Comparison of ENCODE assay signal across 8 cellular contexts in the genomic region with DNA sequence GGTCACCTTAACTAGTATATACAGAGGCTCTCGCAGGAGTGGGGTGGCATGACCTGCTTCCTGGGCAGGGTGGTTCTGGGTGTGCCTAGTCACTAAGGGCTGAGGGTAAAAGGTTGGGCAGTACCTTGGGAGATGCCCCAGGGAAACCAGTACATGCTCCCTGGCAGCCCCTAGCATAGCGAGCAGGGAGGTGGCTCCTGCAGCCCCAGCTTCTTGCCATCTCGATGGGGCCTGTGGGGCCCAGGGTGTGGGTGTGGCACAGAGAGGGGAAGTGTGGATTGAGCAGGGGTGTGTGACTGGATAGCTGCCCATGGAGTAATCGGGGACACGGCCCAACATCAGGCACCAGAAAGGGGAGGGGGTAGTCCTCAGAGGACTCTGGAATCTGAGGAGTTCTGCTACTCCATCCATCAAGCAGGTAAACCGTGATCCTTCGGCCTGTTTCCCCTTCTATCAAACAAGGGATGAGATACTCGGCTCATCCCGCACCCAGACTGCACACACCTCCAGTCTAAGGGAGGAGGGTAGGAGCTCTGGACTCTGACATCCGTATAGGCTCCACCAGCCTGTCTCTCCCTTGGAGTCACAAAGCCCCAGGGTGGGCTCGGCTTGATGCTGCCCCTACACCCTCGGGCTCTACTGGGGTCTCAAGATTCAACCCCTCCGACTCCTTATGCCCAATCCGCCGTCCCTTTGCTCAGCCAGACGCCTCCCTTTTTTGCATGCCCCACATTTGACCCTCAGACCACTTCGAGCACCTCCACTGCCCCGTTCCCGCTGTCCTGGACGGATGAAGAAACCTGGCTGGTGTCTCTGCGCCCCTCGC.
DNase-seq lines count a peak whose midpoint lies in the region; ATAC-seq and TF ChIP-seq lines count a peak whose summit lies in the region.

No MANE protein-coding gene starts in this region.

- TF ChIP-seq POLR2A in NB4 (IDR thresholded peaks at IDR 0.05; ENCODE audit: extremely low read depth, insufficient read length): no peak

- TF ChIP-seq CTCF in NB4 (IDR thresholded peaks at IDR 0.05; ENCODE audit: low read depth, low read length) (no peak), cardiac fibroblast (IDR thresholded peaks at IDR 0.05; ENCODE audit: low read depth, low read length) (no peak)

- no peaks in the 10 kb centered on the region for H3K36me3 ChIP-seq in mucosa of stomach (ENCODE audit: control insufficient read depth, insufficient read depth, low read length)

- DNase-seq in EH (ENCODE audit: low read depth) (peak; percentile 11), NB4 (ENCODE audit: low read depth) (peak; percentile 72), cardiac fibroblast (ENCODE audit: low read depth in 2 of 2) (peak in 1 of 2 donors; percentile 7), GM19240 (ENCODE audit: insufficient read length, low spot score) (no peak)
- no peak for DNase-seq in stimulated activated naive CD4-positive, alpha-beta T cell treated with Interleukin-2 at 50 U/mL for 16 hours (lab: John Stamatoyannopoulos, UW)

- peak overlapping the region; percentile 83 for H3K9ac ChIP-seq in mucosa of stomach (ENCODE audit: low read length)

- H3K9me3 ChIP-seq in mucosa of stomach (ENCODE audit: control insufficient read depth, low read length): no peaks in the 10 kb centered on the region

- no peaks in the 10 kb centered on the region for H3K27me3 ChIP-seq in mucosa of stomach (ENCODE audit: control insufficient read depth, insufficient read depth, low read length)

- ATAC-seq in GM18520 (IDR thresholded peaks at IDR 0.05; ENCODE audit: unreplicated experiment) (no peak), GM19328 (IDR thresholded peaks at IDR 0.05; ENCODE audit: unreplicated experiment) (no peak)

- peak overlapping the region; percentile 83 for H3K4me3 ChIP-seq in NB4 (ENCODE audit: low read depth, low read length)
- peak overlapping the region; percentile 84 to 85 for H3K4me3 ChIP-seq in cardiac fibroblast (replicated peaks in 1 of 2; ENCODE audit: low read depth in 2 of 2, low read length in 2 of 2)
- peak overlapping the region; percentile 87 for H3K4me3 ChIP-seq in mucosa of stomach (ENCODE audit: low read length)

- H3K4me1 ChIP-seq in mucosa of stomach (ENCODE audit: control insufficient read depth, insufficient read depth, low read length): peaks cover 27% of the 10 kb centered on the region

Comparison
In these comparisons a context has a peak if more than half of its experiments do, and no peak if none do; other contexts are left out.
1. DNase-seq: peak in EH (single experiment) and NB4 (single experiment); none in GM19240 (single experiment) and stimulated activated naive CD4-positive, alpha-beta T cell treated with Interleukin-2 at 50 U/mL for 16 hours (single experiment).
2. Peak in every context shown above with its lines, with median percentiles within 50 percentile points of each other: H3K4me3 ChIP-seq.